ENCODE assay signal across 1 cellular context in genomic region chr4:37741564-37741963, GRCh38.
TF ChIP-seq lines count a peak whose summit lies in the region.

No MANE protein-coding gene starts in this region.

TF ChIP-seq in HepG2, 621 proteins besides CTCF, POLR2A, EP300 and RAD21:
- TF ChIP-seq TEAD3 (CRISPR knock-in tag; optimal IDR thresholded peaks at IDR 0.05; ENCODE audit: borderline replicate concordance) (peak; percentile 26), HNF4A (CRISPR knock-in tag; IDR thresholded peaks at IDR 0.05) (peak; percentile 68), CC2D1A (CRISPR knock-in tag; IDR thresholded peaks at IDR 0.05) (no peak), SP4 (CRISPR knock-in tag; IDR thresholded peaks at IDR 0.05) (0 out of 2 replicates have a peak, but pooled peaks have one; percentile 15), ZNF703 (CRISPR knock-in tag; IDR thresholded peaks at IDR 0.05; ENCODE audit: borderline replicate concordance) (no peak), IKZF1 (IDR thresholded peaks at IDR 0.05) (no peak), ZNF629 (CRISPR knock-in tag; conservative IDR thresholded peaks at IDR 0.05) (no peak)
